11 cellular contexts compared by ENCODE assay signal in genomic region chr6:149848343-149848742, GRCh38. TPM values are rescaled to one million over a fixed set of nuclear protein-coding genes. Genes with fewer than 3 reads are reported as not detected.
A peak's percentile ranks its signal among the peaks of the same experiment; 100 is the strongest.
DNase-seq lines count a peak whose midpoint lies in the region; ATAC-seq, FAIRE-seq and TF ChIP-seq lines count a peak whose summit lies in the region.
"Not testable (repeated sequence)": the region's sequence is repeated elsewhere in the genome, so short reads cannot be mapped to it uniquely, and the experiment has no call there.
"Had no signal": no experiment of that assay in that cellular context is flagged by ENCODE, and none has a peak within 500 bp of the region (broad histone marks: within the 10 kb centered on the region; RNA-seq: fewer than 3 reads in every experiment).

No MANE protein-coding gene starts in this region.

- not testable (repeated sequence) for H3K4me3 ChIP-seq in A549; HCT116 (replicated peaks in 1 of 2; ENCODE audit: low read depth in 1 of 2, low read length in 2 of 2); PC-9; SK-N-SH (ENCODE audit: low read depth in 2 of 2, low read length in 1 of 2); astrocyte (ENCODE audit: insufficient read depth, low read depth, low read length); hepatocyte; parathyroid adenoma (ENCODE audit: low read depth, low read length)

- DNase-seq in A549 (ENCODE audit: low read depth in 1 of 2, low spot score in 1 of 2); HCT116 (ENCODE audit: low read depth, low spot score); PC-9; SK-N-SH; astrocyte (ENCODE audit: low read depth); epithelial cell of prostate (ENCODE audit: low read depth, low spot score); hepatocyte (ENCODE audit: low spot score): not testable (repeated sequence)

- H3K4me1 ChIP-seq in A549 (peaks cover 88% of the 10 kb centered on the region), HCT116 (ENCODE audit: control insufficient read depth in 1 of 2, insufficient read depth in 2 of 2, low read length in 2 of 2) (peaks cover 39 to 49% of the 10 kb centered on the region in 2 experiments), PC-9 (replicated peaks; ENCODE audit: insufficient read depth) (peaks cover 84% of the 10 kb centered on the region), SK-N-SH (ENCODE audit: control insufficient read depth in 1 of 2, insufficient read depth in 2 of 2, low read depth in 1 of 2, low read length in 1 of 2) (peaks cover 37 to 59% of the 10 kb centered on the region in 2 experiments), astrocyte (ENCODE audit: insufficient read depth, low read length) (peaks cover 51% of the 10 kb centered on the region), hepatocyte (ENCODE audit: insufficient read depth) (peaks cover 15% of the 10 kb centered on the region), parathyroid adenoma (peaks cover 36% of the 10 kb centered on the region)

- not testable (repeated sequence) for TF ChIP-seq EP300 in A549 (IDR thresholded peaks at IDR 0.05); SK-N-SH (IDR thresholded peaks at IDR 0.05; ENCODE audit: borderline replicate concordance in 1 of 2, low read depth in 1 of 2, low read length in 1 of 2)

- TF ChIP-seq RAD21 in A549 (conservative IDR thresholded peaks at IDR 0.05 in 1 of 2, IDR thresholded peaks at IDR 0.05 in 1 of 2); HCT116 (IDR thresholded peaks at IDR 0.05; ENCODE audit: low read depth); SK-N-SH (IDR thresholded peaks at IDR 0.05; ENCODE audit: low read length): not testable (repeated sequence)

- H3K4me3 Mint-ChIP-seq in astrocyte (ENCODE audit: unreplicated experiment) = not testable (repeated sequence)

- not testable (repeated sequence) for H3K27me3 ChIP-seq in HCT116 (ENCODE audit: insufficient read depth, low read length); PC-9 (ENCODE audit: insufficient read depth, low read depth); SK-N-SH (ENCODE audit: insufficient read depth); astrocyte (ENCODE audit: insufficient read depth, low read length); hepatocyte; parathyroid adenoma (ENCODE audit: control insufficient read depth, insufficient read depth, low read length)

- WGBS in A549 (ENCODE audit: missing lambda C conversion rate) = 85% methylated on average over 4 of the region's 4 CpGs
- 73% methylated on average over 4 of the region's 4 CpGs for WGBS in SK-N-SH (ENCODE audit: low lambda C conversion rate)
- WGBS in hepatocyte (ENCODE audit: low lambda C conversion rate, missing lambda C conversion rate) = 83% methylated on average over 4 of the region's 4 CpGs

- ATAC-seq in A549, HCT116: not testable (repeated sequence)

- CTCF ChIA-PET in A549 (lab: Yijun Ruan, JAX) = interaction anchor here (0.9 to 4.4 kb wide), 3 partner anchors 13 to 20 kb away, joined by 3 to 33 read pairs (median 4); no protein-coding TSS in a partner anchor
- CTCF ChIA-PET in HCT116 (lab: Charles Lee) = interaction anchor here (3.0 kb wide), 1 partner anchor 13 kb away, joined by 13 read pairs; no protein-coding TSS in a partner anchor
- CTCF ChIA-PET in PC-9 (lab: Charles Lee) = not testable (repeated sequence)
- CTCF ChIA-PET in SK-N-SH (lab: Yijun Ruan, JAX) = interaction anchor here (1.0 to 1.6 kb wide), 2 partner anchors 14 to 17 kb away, joined by 3 to 11 read pairs; partner anchors contain the start of gene LRP11

- POLR2A ChIA-PET in A549 (lab: Yijun Ruan, JAX) = interaction anchor here (1.3 kb wide), 1 partner anchor 15 kb away, joined by 8 read pairs; no protein-coding TSS in a partner anchor
- POLR2A ChIA-PET in HCT116 (lab: Charles Lee); PC-9 (lab: Charles Lee; ENCODE audit: unreplicated experiment); SK-N-SH (lab: Yijun Ruan, JAX): not testable (repeated sequence)

- H3K27ac Mint-ChIP-seq in astrocyte (ENCODE audit: unreplicated experiment) = not testable (repeated sequence)

- not testable (repeated sequence) for H3K36me3 ChIP-seq in HCT116 (ENCODE audit: control insufficient read depth in 1 of 2, insufficient read depth in 2 of 2, low read length in 2 of 2); SK-N-SH (replicated peaks in 1 of 2; ENCODE audit: control insufficient read depth in 1 of 2, insufficient read depth in 2 of 2, low read length in 1 of 2); astrocyte (ENCODE audit: insufficient read depth, low read length); hepatocyte (replicated peaks; ENCODE audit: insufficient read depth, low read depth); parathyroid adenoma (ENCODE audit: control insufficient read depth, insufficient read depth, low read length)
- H3K36me3 ChIP-seq in PC-9 (ENCODE audit: low read depth) = peaks cover 24% of the 10 kb centered on the region

- not testable (repeated sequence) for H3K9me3 Mint-ChIP-seq in astrocyte (ENCODE audit: unreplicated experiment)

- RAD21 ChIA-PET in HCT116 (lab: Charles Lee; ENCODE audit: low non-redundant PET in 1 of 2, low total read pairs in 2 of 2, uncharacterized antibody in 2 of 2, unreplicated experiment in 2 of 2) = not testable (repeated sequence)

- not testable (repeated sequence) for TF ChIP-seq CTCF in A549 (IDR thresholded peaks at IDR 0.05); HCT116 (IDR thresholded peaks at IDR 0.05 in 2 of 3, conservative IDR thresholded peaks at IDR 0.05 in 1 of 3; ENCODE audit: borderline replicate concordance in 1 of 3, insufficient read depth in 1 of 3, low read depth in 2 of 3, low read length in 2 of 3); PC-9 (conservative IDR thresholded peaks at IDR 0.05); SK-N-SH (IDR thresholded peaks at IDR 0.05); astrocyte (IDR thresholded peaks at IDR 0.05; ENCODE audit: insufficient read depth, low read depth, low read length); hepatocyte (IDR thresholded peaks at IDR 0.05; ENCODE audit: poor library complexity); parathyroid adenoma (IDR thresholded peaks at IDR 0.05)

- H3K4me2 ChIP-seq in A549 = peak overlapping the region; percentile 84
- peak overlapping the region; percentile 75 for H3K4me2 ChIP-seq in HCT116 (ENCODE audit: low read length)
- peak overlapping the region; percentile 70 for H3K4me2 ChIP-seq in PC-9
- H3K4me2 ChIP-seq in SK-N-SH; hepatocyte; parathyroid adenoma (ENCODE audit: low read length): not testable (repeated sequence)
- H3K4me2 ChIP-seq in astrocyte (ENCODE audit: low read length) = peak overlapping the region; percentile 62

- H3K9me2 ChIP-seq in HCT116 (ENCODE audit: insufficient read depth); PC-9 (ENCODE audit: insufficient read depth); SK-N-SH; hepatocyte (replicated peaks; ENCODE audit: insufficient read depth): not testable (repeated sequence)

- FAIRE-seq in A549 (lab: Jason Lieb, UNC); astrocyte (lab: Jason Lieb, UNC): not testable (repeated sequence)

- not testable (repeated sequence) for TF ChIP-seq POLR2A in A549 (IDR thresholded peaks at IDR 0.05; ENCODE audit: low read length); HCT116 (IDR thresholded peaks at IDR 0.05; ENCODE audit: borderline replicate concordance, extremely low read depth, insufficient read depth, insufficient read length)

- intact Hi-C loops in HCT116 (cut with micrococcal nuclease) = loop anchor here (10.0 kb wide), 1 partner anchor 966 kb away; no protein-coding TSS in a partner anchor
- intact Hi-C loops in PC-9 (cut with micrococcal nuclease; ENCODE audit: unreplicated experiment) = not testable (repeated sequence)

- not testable (repeated sequence) for H3K9me3 ChIP-seq in A549; HCT116 (ENCODE audit: control insufficient read depth in 1 of 2, insufficient read depth in 1 of 2, low read depth in 1 of 2, low read length in 2 of 2); PC-9 (ENCODE audit: insufficient read depth, low read depth); SK-N-SH; astrocyte (ENCODE audit: insufficient read depth, low read depth, low read length); hepatocyte (ENCODE audit: low read depth); parathyroid adenoma (ENCODE audit: control insufficient read depth, low read length)

- peaks cover 52% of the 10 kb centered on the region for H3K4me1 Mint-ChIP-seq in astrocyte (ENCODE audit: low read depth, unreplicated experiment)

- not testable (repeated sequence) for BruUV-seq in HCT116 (replicated peaks; lab: Mats Ljungman, UMichigan); PC-9 (replicated peaks; lab: Mats Ljungman, UMichigan)

- H3K9ac ChIP-seq in HCT116 (ENCODE audit: low read length); SK-N-SH; astrocyte (ENCODE audit: low read length); parathyroid adenoma: not testable (repeated sequence)

- H3F3A ChIP-seq in PC-9 (ENCODE audit: insufficient read depth, low read depth) (peaks cover 32% of the 10 kb centered on the region), SK-N-SH (replicated peaks; ENCODE audit: insufficient read depth) (peaks cover 32% of the 10 kb centered on the region)

- H3K27ac ChIP-seq in A549 (peak overlapping the region; percentile 65 to 88), HCT116 (ENCODE audit: low read depth, low read length) (peak overlapping the region; percentile 27; the same call in 1 of the 2 replicates), PC-9 (peak overlapping the region; percentile 74), SK-N-SH (ENCODE audit: low read depth in 2 of 2, low read length in 1 of 2) (peak overlapping the region; percentile 53 to 90; a peak in 3 of 4 replicates), astrocyte (ENCODE audit: low read depth, low read length) (peak overlapping the region; percentile 71), epithelial cell of prostate (peak overlapping the region; percentile 60), hepatocyte (peak overlapping the region; percentile 33), parathyroid adenoma (peak overlapping the region; percentile 60)

- not testable (repeated sequence) for H3K27me3 Mint-ChIP-seq in astrocyte (ENCODE audit: low read depth, unreplicated experiment)

- H2AFZ ChIP-seq in HCT116 (ENCODE audit: low read depth, low read length, poor library complexity, severe bottlenecking); PC-9; astrocyte (ENCODE audit: low read depth, low read length); hepatocyte; parathyroid adenoma: not testable (repeated sequence)
- H2AFZ ChIP-seq in SK-N-SH (ENCODE audit: low read depth) = 0 out of 2 replicates have a peak overlapping the region, but pooled peaks have one; percentile 56

- not testable (repeated sequence) for H4K20me1 ChIP-seq in HCT116 (ENCODE audit: insufficient read depth); PC-9 (ENCODE audit: insufficient read depth); SK-N-SH (ENCODE audit: insufficient read depth); astrocyte (ENCODE audit: insufficient read depth, low read length); hepatocyte (ENCODE audit: insufficient read depth, poor library complexity, severe bottlenecking)

- not testable (repeated sequence) for H3K36me3 Mint-ChIP-seq in astrocyte (ENCODE audit: low read depth, unreplicated experiment)

- not testable (repeated sequence) for H3K79me2 ChIP-seq in HCT116 (ENCODE audit: insufficient read depth, low read length); astrocyte (ENCODE audit: insufficient read depth, low read length); hepatocyte
- H3K79me2 ChIP-seq in PC-9 (ENCODE audit: low read depth) = peaks cover 58% of the 10 kb centered on the region
- peaks cover 28% of the 10 kb centered on the region for H3K79me2 ChIP-seq in SK-N-SH (ENCODE audit: insufficient read depth)
- H3K79me2 ChIP-seq in parathyroid adenoma = peaks cover 21% of the 10 kb centered on the region

RNA-seq across cellular contexts. Expression of gene LRP11, which starts 15.8 kb away (rescaled TPM):
- polyA plus RNA-seq in A549 (2011; rRNA removed) (57.7 and 59.2 TPM in 2 replicates), A549 (2017; fragmentation: RNase III; extraction: RNeasy Plus Mini Kit Qiagen cat#74134 plus additional on column Dnase treatment) (37.4 to 53.8 TPM (median 48.9 TPM) in 3 replicates), SK-N-SH (2012; rRNA removed) (25.0 and 29.5 TPM in 2 replicates), hepatocyte (28.1 and 35.4 TPM in 2 replicates)
- 21.1 and 28.5 TPM in 2 replicates for polyA plus RNA-seq in A549 (2012; cell fraction: cytosol; rRNA removed)
- polyA plus RNA-seq in A549 (2012; cell fraction: nucleus; rRNA removed) = 18.2 and 23.9 TPM in 2 replicates
- 78.1 and 98.4 TPM in 2 replicates for polyA minus RNA-seq in A549 (2011; rRNA and poly(A)+ RNA removed)
- total RNA-seq in HCT116 (2021; ENCODE audit: unreplicated experiment) (27.8 TPM), PC-9 (2021) (33.8 and 38.6 TPM in 2 replicates), astrocyte (24.2 and 26.2 TPM in 2 replicates), hepatocyte (33.6 and 46.8 TPM in 2 replicates)
- polyA plus RNA-seq in HCT116 (2012) = 14.6 and 14.8 TPM in 2 replicates
- polyA plus RNA-seq in SK-N-SH (2012; cell fraction: cytosol; rRNA removed) = 25.4 and 29.7 TPM in 2 replicates
- polyA plus RNA-seq in SK-N-SH (2012; cell fraction: nucleus; rRNA removed) = 12.1 and 19.0 TPM in 2 replicates

RNA-seq across cellular contexts. Expression of gene RAET1E, which starts 49.6 kb away (rescaled TPM):
- 2.8 and 4.2 TPM in 2 replicates for polyA plus RNA-seq in A549 (2011; rRNA removed)
- 0.66 and 0.98 TPM in 2 replicates for polyA plus RNA-seq in A549 (2012; cell fraction: cytosol; rRNA removed)
- polyA plus RNA-seq in A549 (2012; cell fraction: nucleus; rRNA removed) = 0.32 and 1.1 TPM in 2 replicates
- 3.3 to 5.4 TPM (median 4.5 TPM) in 3 replicates for polyA plus RNA-seq in A549 (2017; fragmentation: RNase III; extraction: RNeasy Plus Mini Kit Qiagen cat#74134 plus additional on column Dnase treatment)
- 0.44 and 2.6 TPM in 2 replicates for polyA minus RNA-seq in A549 (2011; rRNA and poly(A)+ RNA removed)
- 3.9 TPM for total RNA-seq in HCT116 (2021; ENCODE audit: unreplicated experiment)
- polyA plus RNA-seq in HCT116 (2012) = 2.0 and 3.5 TPM in 2 replicates
- total RNA-seq in PC-9 (2021) = 0.20 TPM in 1 of 2 replicates, not detected in the other
- polyA plus RNA-seq in SK-N-SH (2012; rRNA removed) = 0.15 and 0.26 TPM in 2 replicates
- polyA plus RNA-seq in SK-N-SH (2012; cell fraction: cytosol; rRNA removed) = 0.12 and 0.21 TPM in 2 replicates
- 0.11 and 0.22 TPM in 2 replicates for polyA plus RNA-seq in SK-N-SH (2012; cell fraction: nucleus; rRNA removed)
- not detected in 2 replicates for total RNA-seq in astrocyte
- total RNA-seq in hepatocyte = 0.28 TPM in 1 of 2 replicates, not detected in the other
- 0.44 TPM in 1 of 2 replicates, not detected in the other for polyA plus RNA-seq in hepatocyte
- total RNA-seq: CD4-positive, alpha-beta memory T cell; G401; GM12878 had no signal
- polyA plus RNA-seq: CD4-positive, alpha-beta memory T cell; GM12878 had no signal
